Comparison of ENCODE assay signal across 1 cellular context in the genomic region with DNA sequence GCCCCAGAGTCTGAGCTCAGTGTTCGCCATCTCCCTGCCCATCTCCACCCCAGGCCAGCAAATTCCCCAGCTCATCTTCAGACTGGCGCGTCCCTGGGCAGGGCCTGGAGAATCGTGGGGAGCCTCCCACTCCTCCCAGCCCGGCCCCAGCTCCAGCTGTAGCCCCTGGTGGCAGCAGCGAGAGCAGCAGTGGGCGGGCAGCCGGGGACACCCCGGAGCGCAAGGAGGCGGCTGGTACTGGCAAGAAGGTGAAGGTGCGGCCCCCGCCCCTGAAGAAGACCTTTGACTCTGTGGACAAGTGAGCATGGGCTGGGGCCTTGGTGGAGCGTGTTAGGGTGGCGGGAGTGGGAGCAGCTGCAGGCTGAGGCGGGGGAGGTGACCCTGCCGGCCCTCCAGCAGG.
TF ChIP-seq lines count a peak whose summit lies in the region.

No MANE protein-coding gene starts in this region.

TF ChIP-seq in IMR-90, 13 proteins besides CTCF, POLR2A, EP300 and RAD21:
- TF ChIP-seq ELK1 (IDR thresholded peaks at IDR 0.05; ENCODE audit: borderline replicate concordance, low read depth, low read length) (no peak), MAFK (IDR thresholded peaks at IDR 0.05; ENCODE audit: low read depth, low read length) (no peak), CHD1 (IDR thresholded peaks at IDR 0.05; ENCODE audit: low read depth, low read length) (no peak), CEBPB (IDR thresholded peaks at IDR 0.05; ENCODE audit: low read depth, low read length) (no peak), BHLHE40 (IDR thresholded peaks at IDR 0.05; ENCODE audit: low read depth, low read length) (no peak), FOS (IDR thresholded peaks at IDR 0.05; ENCODE audit: low read depth, low read length) (no peak), MXI1 (IDR thresholded peaks at IDR 0.05; ENCODE audit: borderline replicate concordance, low read depth, low read length) (no peak), RFX5 (IDR thresholded peaks at IDR 0.05; ENCODE audit: low read depth, low read length) (no peak), NFE2L2 (IDR thresholded peaks at IDR 0.05; ENCODE audit: low read depth, low read length) (no peak), SMC3 (IDR thresholded peaks at IDR 0.05; ENCODE audit: low read depth, low read length) (no peak), MAZ (IDR thresholded peaks at IDR 0.05; ENCODE audit: borderline replicate concordance, low read depth, low read length) (no peak), RCOR1 (IDR thresholded peaks at IDR 0.05; ENCODE audit: insufficient replicate concordance, low read length) (no peak)
- TF ChIP-seq, protein P1, sequence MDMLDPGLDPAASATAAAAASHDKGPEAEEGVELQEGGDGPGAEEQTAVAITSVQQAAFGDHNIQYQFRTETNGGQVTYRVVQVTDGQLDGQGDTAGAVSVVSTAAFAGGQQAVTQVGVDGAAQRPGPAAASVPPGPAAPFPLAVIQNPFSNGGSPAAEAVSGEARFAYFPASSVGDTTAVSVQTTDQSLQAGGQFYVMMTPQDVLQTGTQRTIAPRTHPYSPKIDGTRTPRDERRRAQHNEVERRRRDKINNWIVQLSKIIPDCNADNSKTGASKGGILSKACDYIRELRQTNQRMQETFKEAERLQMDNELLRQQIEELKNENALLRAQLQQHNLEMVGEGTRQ (IDR thresholded peaks at IDR 0.05; ENCODE audit: low read depth, low read length), result no peak
